In the genomic region with DNA sequence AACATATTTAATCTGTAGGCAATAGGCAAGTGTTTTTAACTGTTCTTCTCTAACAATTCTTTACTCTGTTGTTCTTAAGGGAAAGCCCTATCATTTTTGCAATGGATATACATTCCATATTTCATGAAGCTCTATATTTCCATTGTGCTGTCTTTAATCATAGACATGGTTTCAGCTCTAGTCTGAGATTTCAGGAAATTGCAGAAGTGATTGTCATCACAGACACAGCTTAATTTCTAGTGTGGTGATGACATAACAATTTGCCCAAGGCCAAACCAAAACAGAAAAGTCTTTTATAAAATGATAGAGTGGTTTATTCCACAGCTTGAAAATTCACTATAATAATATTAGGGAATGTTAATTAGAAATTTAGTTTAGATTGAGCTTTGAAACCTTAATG, we compare ENCODE assay signal across 20 cellular contexts.
A peak's percentile ranks its signal among the peaks of the same experiment; 100 is the strongest.
DNase-seq lines count a peak whose midpoint lies in the region; ATAC-seq and TF ChIP-seq lines count a peak whose summit lies in the region.
"Had no signal": no experiment of that assay in that cellular context is flagged by ENCODE, and none has a peak within 500 bp of the region (broad histone marks: within the 10 kb centered on the region; RNA-seq: fewer than 3 reads in every experiment).

No MANE protein-coding gene starts in this region.

- H3K36me3 Mint-ChIP-seq in osteocyte (ENCODE audit: unreplicated experiment), result no peaks in the 10 kb centered on the region
- H3K36me3 Mint-ChIP-seq: activated naive CD4-positive, alpha-beta T cell treated with anti-CD3 and anti-CD28 coated beads, Interleukin-2, amount 10 ng/mL, durations not matched to agents 7 days and 5 days had no signal

- peaks cover 46% of the 10 kb centered on the region for H3K4me1 ChIP-seq in GM23248 (ENCODE audit: insufficient read depth)
- H3K4me1 ChIP-seq in PC-3 (ENCODE audit: insufficient read depth, low read length), result no peaks in the 10 kb centered on the region
- H3K4me1 ChIP-seq: sigmoid colon, thyroid gland had no signal

- H3F3A ChIP-seq in GM23248 (ENCODE audit: insufficient read depth), result peaks cover 8% of the 10 kb centered on the region; the same call in 1 of the 2 replicates
- H3F3A ChIP-seq in PC-3 (ENCODE audit: low read length, unreplicated experiment), result no peaks in the 10 kb centered on the region

- H3K27me3 ChIP-seq in GM23248 (replicated peaks; ENCODE audit: insufficient read depth), result no peaks in the 10 kb centered on the region
- no peaks in the 10 kb centered on the region for H3K27me3 ChIP-seq in PC-3 (ENCODE audit: low read length)
- H3K27me3 ChIP-seq: sigmoid colon, thyroid gland had no signal

- peaks cover 42% of the 10 kb centered on the region for H3K4me1 Mint-ChIP-seq in osteocyte (ENCODE audit: unreplicated experiment)
- H3K4me1 Mint-ChIP-seq: activated CD4-positive, alpha-beta T cell treated with anti-CD3 and anti-CD28 coated beads, Interleukin-2, amount 10 ng/mL, durations not matched to agents 24 days and 14 days; activated naive CD4-positive, alpha-beta T cell treated with anti-CD3 and anti-CD28 coated beads, Interleukin-2, amount 10 ng/mL, durations not matched to agents 7 days and 5 days had no signal

- H3K4me3 ChIP-seq in GM23248, result no peak overlapping the region
- no peak overlapping the region for H3K4me3 ChIP-seq in PC-3 (ENCODE audit: low read length)
- H3K4me3 ChIP-seq: sigmoid colon, thyroid gland had no signal

- H3K4me2 ChIP-seq in GM23248 (ENCODE audit: unreplicated experiment) (peak overlapping the region; percentile 60), PC-3 (ENCODE audit: low read length) (no peak overlapping the region)

- no peaks in the 10 kb centered on the region for H3K27me3 Mint-ChIP-seq in osteocyte (ENCODE audit: unreplicated experiment)
- H3K27me3 Mint-ChIP-seq: activated CD4-positive, alpha-beta T cell treated with anti-CD3 and anti-CD28 coated beads, Interleukin-2, amount 10 ng/mL, durations not matched to agents 24 days and 14 days; activated naive CD4-positive, alpha-beta T cell treated with anti-CD3 and anti-CD28 coated beads, Interleukin-2, amount 10 ng/mL, durations not matched to agents 7 days and 5 days had no signal

- H3K9ac ChIP-seq in GM23248 (no peak overlapping the region), PC-3 (ENCODE audit: low read length) (no peak overlapping the region)

- peak overlapping the region; percentile 35 for H3K27ac ChIP-seq in GM23248
- no peak overlapping the region for H3K27ac ChIP-seq in PC-3 (ENCODE audit: low read length)
- H3K27ac ChIP-seq: sigmoid colon, thyroid gland had no signal

- H3K9me2 ChIP-seq in GM23248 (ENCODE audit: insufficient read depth) (no peaks in the 10 kb centered on the region; the same call in 1 of the 2 replicates), PC-3 (replicated peaks; ENCODE audit: low read length) (no peaks in the 10 kb centered on the region)

- BruUV-seq in PC-3 (replicated peaks; lab: Mats Ljungman, UMichigan), result no TSS peak

- CTCF ChIA-PET in PC-3 (lab: Charles Lee), result no interaction called here

- no peak overlapping the region for H3K4me3 Mint-ChIP-seq in osteocyte (ENCODE audit: unreplicated experiment)
- H3K4me3 Mint-ChIP-seq: activated CD4-positive, alpha-beta T cell treated with anti-CD3 and anti-CD28 coated beads, Interleukin-2, amount 10 ng/mL, durations not matched to agents 24 days and 14 days; activated naive CD4-positive, alpha-beta T cell treated with anti-CD3 and anti-CD28 coated beads, Interleukin-2, amount 10 ng/mL, durations not matched to agents 7 days and 5 days; endodermal cell had no signal

- H3K79me2 ChIP-seq in GM23248 (ENCODE audit: insufficient read depth), result no peaks in the 10 kb centered on the region
- no peaks in the 10 kb centered on the region for H3K79me2 ChIP-seq in PC-3 (ENCODE audit: low read length)

- intact Hi-C loops in PC-3 (cut with micrococcal nuclease), result no loop called here

- peaks cover 6% of the 10 kb centered on the region for H3K9me3 Mint-ChIP-seq in osteocyte (ENCODE audit: unreplicated experiment)
- H3K9me3 Mint-ChIP-seq: activated CD4-positive, alpha-beta T cell treated with anti-CD3 and anti-CD28 coated beads, Interleukin-2, amount 10 ng/mL, durations not matched to agents 24 days and 14 days; activated naive CD4-positive, alpha-beta T cell treated with anti-CD3 and anti-CD28 coated beads, Interleukin-2, amount 10 ng/mL, durations not matched to agents 7 days and 5 days; endodermal cell had no signal

- no peaks in the 10 kb centered on the region for H3K9me3 ChIP-seq in GM23248 (ENCODE audit: low read depth)
- H3K9me3 ChIP-seq in PC-3 (ENCODE audit: low read length), result no peaks in the 10 kb centered on the region
- H3K9me3 ChIP-seq: sigmoid colon, thyroid gland had no signal

- POLR2A ChIA-PET in PC-3 (lab: Charles Lee; ENCODE audit: unreplicated experiment), result no interaction called here

- H4K20me1 ChIP-seq in GM23248 (ENCODE audit: insufficient read depth) (no peaks in the 10 kb centered on the region), PC-3 (ENCODE audit: low read length) (no peaks in the 10 kb centered on the region)

- H2AFZ ChIP-seq in GM23248, result no peak overlapping the region
- H2AFZ ChIP-seq in PC-3 (ENCODE audit: low read length), result no peak overlapping the region

- DNase-seq in GM23248, result peak; percentile 72
- peak; percentile 15 for DNase-seq in PC-3
- peak; percentile 76 for DNase-seq in dedifferentiated amniotic fluid mesenchymal stem cell (ENCODE audit: extremely low spot score)
- no peak for DNase-seq in osteocyte (ENCODE audit: extremely low spot score, unreplicated experiment)
- DNase-seq in NCI-H1417 treated with DMSO at 0.1 percent for 48 hours (lab: John Stamatoyannopoulos, UW), result no peak
- DNase-seq in hippocampal formation (lab: John Stamatoyannopoulos, UW), result no peak
- no peak for DNase-seq in NCI-H1436 treated with DMSO at 0.1 percent for 48 hours (lab: John Stamatoyannopoulos, UW)
- no peak for DNase-seq in middle frontal gyrus (ENCODE audit: extremely low spot score, low spot score)
- DNase-seq: activated CD4-positive, alpha-beta T cell treated with anti-CD3 and anti-CD28 coated beads, Interleukin-2, amount 10 ng/mL, durations not matched to agents 24 days and 14 days; activated naive CD4-positive, alpha-beta T cell treated with anti-CD3 and anti-CD28 coated beads, Interleukin-2, amount 10 ng/mL, durations not matched to agents 7 days and 5 days; C1 segment of cervical spinal cord; caudate nucleus; endodermal cell; mesendoderm; NCI-H2107; sigmoid colon; stimulated activated CD4-positive, alpha-beta T cell treated with anti-CD3 and anti-CD28 coated beads, Interleukin-4, amount 100 ng/mL, for 1 hour; T-helper 9 cell; thyroid gland had no signal

- in situ Hi-C loops in GM23248 (cut with MboI), result no loop called here

- ATAC-seq in PC-3, result no peak
- ATAC-seq: Right ventricle myocardium inferior had no signal

- H3K36me3 ChIP-seq in GM23248 (ENCODE audit: low read depth) (no peaks in the 10 kb centered on the region), PC-3 (ENCODE audit: low read depth, low read length) (no peaks in the 10 kb centered on the region)
- H3K36me3 ChIP-seq: sigmoid colon, thyroid gland had no signal

- TF ChIP-seq CTCF in PC-3 (conservative IDR thresholded peaks at IDR 0.05; ENCODE audit: low read depth, low read length) (no peak), osteocyte (IDR thresholded peaks at IDR 0.05) (no peak)

- peak overlapping the region; percentile 53 for H3K27ac Mint-ChIP-seq in osteocyte (ENCODE audit: unreplicated experiment)
- H3K27ac Mint-ChIP-seq: activated CD4-positive, alpha-beta T cell treated with anti-CD3 and anti-CD28 coated beads, Interleukin-2, amount 10 ng/mL, durations not matched to agents 24 days and 14 days; activated naive CD4-positive, alpha-beta T cell treated with anti-CD3 and anti-CD28 coated beads, Interleukin-2, amount 10 ng/mL, durations not matched to agents 7 days and 5 days; endodermal cell had no signal

Comparison
In these comparisons a context has a peak if more than half of its experiments do, and no peak if none do; other contexts are left out.
1. DNase-seq: peak in GM23248 (single experiment), PC-3 (single experiment) and dedifferentiated amniotic fluid mesenchymal stem cell (single experiment); none in osteocyte (single experiment), NCI-H1417 treated with DMSO at 0.1 percent for 48 hours (single experiment), hippocampal formation (0 of 2), NCI-H1436 treated with DMSO at 0.1 percent for 48 hours (single experiment) and middle frontal gyrus (single experiment).